Comparison of ENCODE assay signal across 1 cellular context in the genomic region with DNA sequence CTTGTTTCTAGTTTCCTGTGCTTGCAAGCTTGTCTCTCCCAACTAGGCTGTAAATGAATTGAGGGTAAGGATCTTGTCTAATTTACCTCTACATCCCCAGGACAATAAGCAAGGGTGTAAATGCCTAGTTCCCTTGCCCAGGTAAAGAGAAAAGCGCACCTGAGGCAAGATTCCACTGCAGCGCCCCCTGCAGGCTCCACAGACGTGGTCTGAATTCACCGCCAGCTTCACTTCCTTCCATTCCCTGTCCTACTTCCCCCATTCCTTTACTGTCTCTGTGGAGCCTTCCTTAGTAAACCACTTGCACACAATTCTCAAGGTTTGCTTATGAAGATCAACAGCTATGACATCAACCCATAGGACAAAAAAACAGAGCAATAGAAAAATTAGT.
A peak's percentile ranks its signal among the peaks of the same experiment; 100 is the strongest.
TF ChIP-seq lines count a peak whose summit lies in the region.

No MANE protein-coding gene starts in this region.

TF ChIP-seq in HepG2, 621 proteins besides CTCF, POLR2A, EP300 and RAD21:
- TF ChIP-seq ZNF629 (CRISPR knock-in tag; conservative IDR thresholded peaks at IDR 0.05) (no peak), XRCC5 (optimal IDR thresholded peaks at IDR 0.05; ENCODE audit: low read length) (peak; percentile 34), SMC3 (IDR thresholded peaks at IDR 0.05; ENCODE audit: low read length) (peak; percentile 37; the same call in 1 of the 2 replicates), STAG1 (CRISPR knock-in tag; IDR thresholded peaks at IDR 0.05) (0 out of 2 replicates have a peak, but pooled peaks have one; percentile 17), ZEB1 (IDR thresholded peaks at IDR 0.05; ENCODE audit: insufficient replicate concordance, low read depth) (peak; percentile 58)
TF ChIP-seq in HepG2: peak in this region for 4.
